1 cellular context compared by ENCODE assay signal in the genomic region with DNA sequence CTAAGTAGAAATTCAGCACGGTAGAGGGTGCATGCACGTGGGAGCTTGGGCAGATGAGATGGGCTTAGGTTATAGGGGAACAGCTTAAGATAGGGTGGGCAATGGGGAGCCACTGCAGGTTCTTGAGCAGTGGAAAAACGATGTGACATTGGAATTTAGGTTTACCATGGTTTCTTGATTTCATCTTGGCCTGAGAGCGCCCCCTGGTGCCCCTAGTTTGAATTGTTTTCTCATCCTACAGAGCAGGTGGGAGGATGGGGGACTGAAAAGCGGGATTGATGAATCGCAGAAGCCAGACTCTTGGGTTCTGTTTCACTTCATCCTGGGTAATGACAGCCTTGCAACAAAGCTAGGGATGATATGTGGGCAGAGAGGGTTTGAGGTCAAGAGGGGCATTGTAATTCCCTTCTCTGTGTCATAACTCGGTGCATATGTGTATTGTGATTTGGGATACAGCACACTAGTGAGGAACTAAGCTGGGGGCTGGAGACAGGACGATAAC.
TF ChIP-seq lines count a peak whose summit lies in the region.

No MANE protein-coding gene starts in this region.

TF ChIP-seq in SK-N-SH, 30 proteins besides CTCF, POLR2A, EP300 and RAD21 (continued from another document):
- TF ChIP-seq PBX3 (IDR thresholded peaks at IDR 0.05), result peak; percentile 72
- TF ChIP-seq SIN3A (IDR thresholded peaks at IDR 0.05; ENCODE audit: borderline replicate concordance, low read depth, low read length), result 0 out of 2 replicates have a peak, but pooled peaks have one; percentile 17
- peak; percentile 31; the same call in 1 of the 2 replicates for TF ChIP-seq MAX (IDR thresholded peaks at IDR 0.05; ENCODE audit: low read depth)
- no peak for TF ChIP-seq RXRA (IDR thresholded peaks at IDR 0.05; ENCODE audit: borderline replicate concordance, low read depth)
- TF ChIP-seq SMC3 (IDR thresholded peaks at IDR 0.05; ENCODE audit: low read depth, low read length), result peak; percentile 61
- TF ChIP-seq, protein P1, sequence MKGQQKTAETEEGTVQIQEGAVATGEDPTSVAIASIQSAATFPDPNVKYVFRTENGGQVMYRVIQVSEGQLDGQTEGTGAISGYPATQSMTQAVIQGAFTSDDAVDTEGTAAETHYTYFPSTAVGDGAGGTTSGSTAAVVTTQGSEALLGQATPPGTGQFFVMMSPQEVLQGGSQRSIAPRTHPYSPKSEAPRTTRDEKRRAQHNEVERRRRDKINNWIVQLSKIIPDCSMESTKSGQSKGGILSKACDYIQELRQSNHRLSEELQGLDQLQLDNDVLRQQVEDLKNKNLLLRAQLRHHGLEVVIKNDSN (IDR thresholded peaks at IDR 0.05; ENCODE audit: borderline replicate concordance, low read depth), result no peak
- no peak for TF ChIP-seq YY1 (IDR thresholded peaks at IDR 0.05; ENCODE audit: low read depth)
- TF ChIP-seq TAF1 (IDR thresholded peaks at IDR 0.05; ENCODE audit: borderline replicate concordance, low read depth, low read length), result no peak
- no peak for TF ChIP-seq NRF1 (IDR thresholded peaks at IDR 0.05; ENCODE audit: low read depth, low read length)
- TF ChIP-seq GATA2 (CRISPR knock-in tag; IDR thresholded peaks at IDR 0.05), result 0 out of 2 replicates have a peak, but pooled peaks have one; percentile 23
- TF ChIP-seq FOXM1 (IDR thresholded peaks at IDR 0.05; ENCODE audit: low read depth), result no peak
- TF ChIP-seq NFIC (IDR thresholded peaks at IDR 0.05; ENCODE audit: borderline replicate concordance), result no peak
- no peak for TF ChIP-seq FOSL2 (IDR thresholded peaks at IDR 0.05; ENCODE audit: borderline replicate concordance, low read depth)
- peak; percentile 53; the same call in 1 of the 2 replicates for TF ChIP-seq POLR2AphosphoS5 (IDR thresholded peaks at IDR 0.05; ENCODE audit: low read depth, low read length)
- no peak for TF ChIP-seq MEF2A (IDR thresholded peaks at IDR 0.05; ENCODE audit: borderline replicate concordance, low read depth)
- peak; percentile 47 for TF ChIP-seq CHD2 (IDR thresholded peaks at IDR 0.05; ENCODE audit: low read length, partially characterized antibody)
- no peak for TF ChIP-seq JUND (IDR thresholded peaks at IDR 0.05)
- peak; percentile 69 for TF ChIP-seq RCOR1 (IDR thresholded peaks at IDR 0.05; ENCODE audit: low read length)
- no peak for TF ChIP-seq REST (IDR thresholded peaks at IDR 0.05; ENCODE audit: low read depth, low read length)
- no peak for TF ChIP-seq ELF1 (IDR thresholded peaks at IDR 0.05)
